Comparison of ENCODE assay signal across 8 cellular contexts in genomic region chr1:164560076-164560475, GRCh38. TPM values are rescaled to one million over a fixed set of nuclear protein-coding genes. Genes with fewer than 3 reads are reported as not detected.
A peak's percentile ranks its signal among the peaks of the same experiment; 100 is the strongest.
DNase-seq lines count a peak whose midpoint lies in the region; ATAC-seq and TF ChIP-seq lines count a peak whose summit lies in the region.

No MANE protein-coding gene starts in this region.

- H2AFZ ChIP-seq in Loucy (ENCODE audit: low read length): 0 out of 2 replicates have a peak overlapping the region, but pooled peaks have one; percentile 19

- H3K27me3 ChIP-seq in BE2C: peaks cover 4% of the 10 kb centered on the region; the same call in 1 of the 2 replicates
- peaks cover 4% of the 10 kb centered on the region for H3K27me3 ChIP-seq in Loucy (ENCODE audit: insufficient read depth, low read length, poor library complexity, severe bottlenecking)
- no peaks in the 10 kb centered on the region for H3K27me3 ChIP-seq in ectodermal cell (ENCODE audit: control insufficient read depth, insufficient read depth, low read length, poor library complexity, severe bottlenecking)

- H3K9ac ChIP-seq in Loucy (ENCODE audit: low read depth, low read length, poor library complexity, severe bottlenecking): no peak overlapping the region

- H3K4me2 ChIP-seq in Loucy (ENCODE audit: low read depth, low read length, poor library complexity, severe bottlenecking): no peak overlapping the region

- WGBS in ectodermal cell, 2 experiments: 0 to 2% methylated on average over 9 to 11 of the region's 11 CpGs

- DNase-seq in BE2C: no peak
- DNase-seq in omental fat pad (ENCODE audit: low spot score): no peak

- H3K27ac ChIP-seq in ectodermal cell (ENCODE audit: insufficient read depth, low read depth, low read length, poor library complexity, severe bottlenecking): peak overlapping the region; percentile 83

- H3K27ac Mint-ChIP-seq in nephron: peak overlapping the region; percentile 95 to 99 (median 98)

- no peaks in the 10 kb centered on the region for H3K9me2 ChIP-seq in Loucy (replicated peaks; ENCODE audit: low read depth, low read length)

- no peaks in the 10 kb centered on the region for H4K20me1 ChIP-seq in Loucy (ENCODE audit: insufficient read depth, low read length, poor library complexity, severe bottlenecking)

- no peak for TF ChIP-seq CTCF in BE2C (IDR thresholded peaks at IDR 0.05; ENCODE audit: low read depth, low read length)
- TF ChIP-seq CTCF in Loucy (conservative IDR thresholded peaks at IDR 0.05; ENCODE audit: low read length): no peak
- TF ChIP-seq CTCF in nephron (IDR thresholded peaks at IDR 0.05; ENCODE audit: unreplicated experiment in 3 of 3): no peak
- TF ChIP-seq CTCF in omental fat pad (IDR thresholded peaks at IDR 0.05): no peak

- H3K4me3 ChIP-seq in BE2C (ENCODE audit: low read depth, low read length) (peak overlapping the region; percentile 46), Loucy (ENCODE audit: low read length, poor library complexity, severe bottlenecking) (no peak overlapping the region), ectodermal cell (ENCODE audit: insufficient read depth, low read depth, low read length) (peak overlapping the region; percentile 73)

- H3K27me3 Mint-ChIP-seq in nephron (ENCODE audit: low read depth): no peaks in the 10 kb centered on the region

- H3K36me3 Mint-ChIP-seq in nephron (ENCODE audit: low read depth): peaks cover 20% of the 10 kb centered on the region

- H3K4me1 Mint-ChIP-seq in nephron: peaks cover 25% of the 10 kb centered on the region

- H3K9me3 ChIP-seq in BE2C (no peaks in the 10 kb centered on the region), Loucy (ENCODE audit: insufficient read depth, low read depth, low read length) (no peaks in the 10 kb centered on the region), ectodermal cell (ENCODE audit: control insufficient read depth, low read length) (no peaks in the 10 kb centered on the region)

- H3F3A ChIP-seq in Loucy (ENCODE audit: low read depth): no peaks in the 10 kb centered on the region

- no peaks in the 10 kb centered on the region for H3K36me3 ChIP-seq in BE2C
- no peaks in the 10 kb centered on the region for H3K36me3 ChIP-seq in Loucy (ENCODE audit: insufficient read depth, low read length)
- H3K36me3 ChIP-seq in ectodermal cell (ENCODE audit: control insufficient read depth, insufficient read depth, low read length): no peaks in the 10 kb centered on the region

- no peaks in the 10 kb centered on the region for H3K9me3 Mint-ChIP-seq in nephron

- no peaks in the 10 kb centered on the region for H3K79me2 ChIP-seq in Loucy (ENCODE audit: insufficient read depth, low read length)

- ATAC-seq in omental fat pad (ENCODE audit: low FRiP score) (no peak), GM21381 (IDR thresholded peaks at IDR 0.05; ENCODE audit: unreplicated experiment) (no peak), HG02852 (IDR thresholded peaks at IDR 0.05; ENCODE audit: unreplicated experiment) (no peak), GM21423 (IDR thresholded peaks at IDR 0.05; ENCODE audit: unreplicated experiment) (no peak)

- H3K4me3 Mint-ChIP-seq in nephron: peak overlapping the region; percentile 96 to 98 (median 98)

- H3K4me1 ChIP-seq in BE2C (no peaks in the 10 kb centered on the region), Loucy (ENCODE audit: insufficient read depth, low read length, poor library complexity, severe bottlenecking) (no peaks in the 10 kb centered on the region), ectodermal cell (ENCODE audit: control insufficient read depth, insufficient read depth, low read length) (peaks cover 7% of the 10 kb centered on the region)

RNA-seq across cellular contexts. Expression of gene PBX1, which starts 1.1 kb away (rescaled TPM):
- polyA plus RNA-seq in BE2C (2012; ENCODE audit: insufficient read depth, insufficient read length, low read depth): 25.9 TPM
- polyA plus RNA-seq in ectodermal cell (2013, experiment 1 of 4): 97.2 TPM
- 92.0 TPM for polyA plus RNA-seq in ectodermal cell (2013, experiment 2 of 4)
- polyA plus RNA-seq in ectodermal cell (2013, experiment 3 of 4): 72.5 TPM
- 89.3 TPM for polyA plus RNA-seq in ectodermal cell (2013, experiment 4 of 4)
- total RNA-seq in omental fat pad: 10 to 100 TPM; 33.3 to 61.8 (median 56.2) TPM
